Comparison of ENCODE assay signal across 15 cellular contexts in genomic region chr4:1213336-1213995, GRCh38. TPM values are rescaled to one million over a fixed set of nuclear protein-coding genes. Genes with fewer than 3 reads are reported as not detected.
DNase-seq lines count a peak whose midpoint lies in the region; ATAC-seq and TF ChIP-seq lines count a peak whose summit lies in the region.
"Had no signal": no experiment of that assay in that cellular context is flagged by ENCODE, and none has a peak within 500 bp of the region (broad histone marks: within the 10 kb centered on the region; RNA-seq: fewer than 3 reads in every experiment).

No MANE protein-coding gene starts in this region.

- BruUV-seq in IMR-90 (replicated peaks; lab: Mats Ljungman, UMichigan): no TSS peak

- CTCF ChIA-PET in IMR-90 (lab: Yijun Ruan, JAX): no interaction called here

- in situ Hi-C loops in IMR-90 (cut with MboI; ENCODE audit: low sequenced_read_pairs): no loop called here

- H2AFZ ChIP-seq in IMR-90 (replicated peaks; ENCODE audit: low read length, poor library complexity): no peak overlapping the region

- peaks cover 63% of the 10 kb centered on the region for H3K36me3 ChIP-seq in BLaER1
- H3K36me3 ChIP-seq in IMR-90 (ENCODE audit: control insufficient read depth, insufficient read depth, low read length): peaks cover 70% of the 10 kb centered on the region
- H3K36me3 ChIP-seq in esophagus squamous epithelium: peaks cover 16 to 74% (median 44%) of the 10 kb centered on the region in 3 donors
- H3K36me3 ChIP-seq in muscle layer of colon (ENCODE audit: insufficient read depth, low read length): peaks cover 44% of the 10 kb centered on the region
- no peaks in the 10 kb centered on the region for H3K36me3 ChIP-seq in breast epithelium

- WGBS in IMR-90 (ENCODE audit: extremely low coverage in 2 of 2, insufficient read length in 1 of 2), 2 experiments: 96% methylated on average over 5 of the region's 20 CpGs; no CpG with 5 or more reads in 1 of the 2 experiments
- 89 to 100% methylated on average over 3 to 7 of the region's 20 CpGs for WGBS in esophagus squamous epithelium, 2 donors

- no peak for TF ChIP-seq CTCF in IMR-90 (conservative IDR thresholded peaks at IDR 0.05; ENCODE audit: low read depth, low read length)
- TF ChIP-seq CTCF in esophagus squamous epithelium (IDR thresholded peaks at IDR 0.05): no peak
- TF ChIP-seq CTCF in breast epithelium (IDR thresholded peaks at IDR 0.05): no peak

- H4K20me1 ChIP-seq in BLaER1 (peaks cover 100% of the 10 kb centered on the region), IMR-90 (ENCODE audit: insufficient read depth, low read length) (no peaks in the 10 kb centered on the region; the same call in 1 of the 2 replicates)

- peak overlapping the region; percentile 3 for H2AK9ac ChIP-seq in IMR-90 (replicated peaks; ENCODE audit: low read depth, low read length, poor library complexity)

- H2AK5ac ChIP-seq in IMR-90 (ENCODE audit: low read depth, low read length): no peak overlapping the region

- H3K27me3 ChIP-seq in BLaER1 (no peaks in the 10 kb centered on the region), IMR-90 (ENCODE audit: control insufficient read depth, insufficient read depth, low read length) (no peaks in the 10 kb centered on the region), esophagus squamous epithelium (no peaks in the 10 kb centered on the region), muscle layer of colon (ENCODE audit: control insufficient read depth in 1 of 2, insufficient read depth in 2 of 2, low read length in 2 of 2) (no peaks in the 10 kb centered on the region), breast epithelium (no peaks in the 10 kb centered on the region)

- no peak for TF ChIP-seq RAD21 in IMR-90 (IDR thresholded peaks at IDR 0.05; ENCODE audit: low read length)

- ATAC-seq in IMR-90 (ENCODE audit: low read depth): no peak
- ATAC-seq in esophagus mucosa: no peak
- ATAC-seq: SK-N-SH treated with all-trans-retinoic acid at 6 μM for 48 hours had no signal

- H3K9me1 ChIP-seq in IMR-90 (ENCODE audit: insufficient read depth, low read length): peaks cover 18% of the 10 kb centered on the region

- POLR2A ChIA-PET in IMR-90 (lab: Charles Lee; ENCODE audit: unreplicated experiment): no interaction called here

- no peak overlapping the region for H2BK5ac ChIP-seq in IMR-90 (ENCODE audit: low read depth, low read length, poor library complexity, severe bottlenecking)

- no peak overlapping the region for H3K14ac ChIP-seq in IMR-90 (replicated peaks; ENCODE audit: low read depth, low read length)

- H3K23ac ChIP-seq in IMR-90 (ENCODE audit: low read depth, low read length): no peak overlapping the region

- no peak overlapping the region for H4K8ac ChIP-seq in IMR-90 (ENCODE audit: low read depth in 2 of 2, low read length in 2 of 2)

- H2BK15ac ChIP-seq in IMR-90 (ENCODE audit: low read depth, low read length): no peak overlapping the region

- no peak overlapping the region for H3K56ac ChIP-seq in IMR-90 (ENCODE audit: extremely low read depth, insufficient read depth, low read length)

- H3K4ac ChIP-seq in IMR-90 (ENCODE audit: low read depth, low read length): no peak overlapping the region

- no peak overlapping the region for H3K18ac ChIP-seq in IMR-90 (ENCODE audit: low read depth, low read length)

- H3K27ac ChIP-seq in BLaER1 (peak overlapping the region; percentile 20; the same call in 1 of the 2 replicates), IMR-90 (ENCODE audit: insufficient read depth, low read length) (no peak overlapping the region), esophagus squamous epithelium (peak overlapping the region; percentile 15 to 78 (median 70)), muscle layer of colon (ENCODE audit: low read depth, low read length) (peak overlapping the region; percentile 29), breast epithelium (peak overlapping the region in 1 of 2 donors; percentile 10)

- no peak overlapping the region for H2BK120ac ChIP-seq in IMR-90 (ENCODE audit: low read depth, low read length)

- H3K4me3 ChIP-seq in BLaER1 (no peak overlapping the region; the same call in 1 of the 2 replicates), IMR-90 (ENCODE audit: insufficient read depth, low read depth, low read length) (no peak overlapping the region), esophagus squamous epithelium (no peak overlapping the region), muscle layer of colon (ENCODE audit: low read depth in 1 of 2, low read length in 2 of 2) (no peak overlapping the region), breast epithelium (no peak overlapping the region)

- peak overlapping the region; percentile 95 for H3K4me2 ChIP-seq in BLaER1
- H3K4me2 ChIP-seq in IMR-90 (ENCODE audit: low read depth, low read length): no peak overlapping the region

- H3K9me3 ChIP-seq in BLaER1 (no peaks in the 10 kb centered on the region), IMR-90 (ENCODE audit: control insufficient read depth, insufficient read depth, low read length) (no peaks in the 10 kb centered on the region), esophagus squamous epithelium (no peaks in the 10 kb centered on the region), muscle layer of colon (ENCODE audit: low read length) (no peaks in the 10 kb centered on the region), breast epithelium (no peaks in the 10 kb centered on the region)

- intact Hi-C loops in IMR-90 (cut with micrococcal nuclease) (no loop called here), esophagus squamous epithelium (cut with DNase I) (no loop called here), breast epithelium (cut with DNase I; ENCODE audit: low total_unique reads) (loop anchor here (10.0 kb wide), 1 partner anchor 459 kb away; no protein-coding TSS in a partner anchor)

- no peak overlapping the region for H2BK20ac ChIP-seq in IMR-90 (ENCODE audit: low read depth, low read length)

- no peak overlapping the region for H4K5ac ChIP-seq in IMR-90 (ENCODE audit: low read depth, low read length)

- DNase-seq in IMR-90 (no peak), esophagus squamous epithelium (lab: John Stamatoyannopoulos, UW) (no peak), breast epithelium (ENCODE audit: low spot score in 2 of 2) (no peak), EL (no peak)
- DNase-seq: DMS79 treated with DMSO at 0.1 percent for 48 hours, NCI-H1105, NCI-H2081, NCI-H510A treated with DMSO at 0.1 percent for 48 hours, NCI-H82, OCI-M1, SIG-M5 had no signal

- no peak overlapping the region for H4K91ac ChIP-seq in IMR-90 (ENCODE audit: insufficient read depth, low read depth, low read length)

- H3K79me1 ChIP-seq in IMR-90 (ENCODE audit: low read depth in 1 of 2, low read length in 2 of 2): peaks cover 7 to 61% of the 10 kb centered on the region in 2 experiments

- H3K4me1 ChIP-seq in BLaER1: peaks cover 93% of the 10 kb centered on the region
- H3K4me1 ChIP-seq in IMR-90 (ENCODE audit: control insufficient read depth, insufficient read depth, low read length): peaks cover 26% of the 10 kb centered on the region
- H3K4me1 ChIP-seq in esophagus squamous epithelium: peaks cover 76 to 100% (median 86%) of the 10 kb centered on the region in 3 donors
- H3K4me1 ChIP-seq in muscle layer of colon (ENCODE audit: insufficient read depth, low read length): peaks cover 40% of the 10 kb centered on the region
- peaks cover 3 to 5% of the 10 kb centered on the region in 2 donors for H3K4me1 ChIP-seq in breast epithelium

- H3K9ac ChIP-seq in BLaER1 (no peak overlapping the region; the same call in 1 of the 2 replicates), IMR-90 (ENCODE audit: low read depth, low read length) (no peak overlapping the region), muscle layer of colon (ENCODE audit: low read length) (no peak overlapping the region)

- dilution Hi-C loops in IMR-90 (cut with HindIII; ENCODE audit: low sequenced_read_pairs, unreplicated experiment): no loop called here

- TF ChIP-seq POLR2A in IMR-90 (IDR thresholded peaks at IDR 0.05; ENCODE audit: low read depth, low read length): no peak
- TF ChIP-seq POLR2A in esophagus squamous epithelium (IDR thresholded peaks at IDR 0.05): no peak
- no peak for TF ChIP-seq POLR2A in breast epithelium (IDR thresholded peaks at IDR 0.05)

TF ChIP-seq in IMR-90, 13 proteins besides CTCF, POLR2A, EP300 and RAD21 (continues in another document):
- TF ChIP-seq RFX5 (IDR thresholded peaks at IDR 0.05; ENCODE audit: low read depth, low read length) (no peak), CHD1 (IDR thresholded peaks at IDR 0.05; ENCODE audit: low read depth, low read length) (no peak), ELK1 (IDR thresholded peaks at IDR 0.05; ENCODE audit: borderline replicate concordance, low read depth, low read length) (no peak), FOS (IDR thresholded peaks at IDR 0.05; ENCODE audit: low read depth, low read length) (no peak), MAFK (IDR thresholded peaks at IDR 0.05; ENCODE audit: low read depth, low read length) (no peak), MXI1 (IDR thresholded peaks at IDR 0.05; ENCODE audit: borderline replicate concordance, low read depth, low read length) (no peak), CEBPB (IDR thresholded peaks at IDR 0.05; ENCODE audit: low read depth, low read length) (no peak), SMC3 (IDR thresholded peaks at IDR 0.05; ENCODE audit: low read depth, low read length) (no peak)

RNA-seq across cellular contexts. Expression of gene CTBP1, which starts 35.5 kb away (rescaled TPM):
- total RNA-seq in IMR-90 (2012; rRNA removed) (147 TPM in 2 replicates), esophagus squamous epithelium (100 to 1,000 TPM in 3 of 4 donors, 10 to 100 TPM in 1; 72.2 to 121 (median 113) TPM), breast epithelium (100 to 1,000 TPM; 130 to 159 (median 133) TPM), esophagus mucosa (89.4 TPM)
- 212 and 237 TPM in 2 replicates for polyA plus RNA-seq in IMR-90 (2012; rRNA removed)
- polyA plus RNA-seq in IMR-90 (2012; cell fraction: cytosol; rRNA removed): 167 and 315 TPM in 2 replicates
- 377 and 892 TPM in 2 replicates for polyA plus RNA-seq in IMR-90 (2012; cell fraction: nucleus; rRNA removed; ENCODE audit: low replicate concordance)

RNA-seq across cellular contexts. Expression of gene SPON2, which starts 41.1 kb away (rescaled TPM):
- total RNA-seq in IMR-90 (2012; rRNA removed): 21.1 and 21.7 TPM in 2 replicates
- polyA plus RNA-seq in IMR-90 (2012; rRNA removed): 177 and 209 TPM in 2 replicates
- polyA plus RNA-seq in IMR-90 (2012; cell fraction: cytosol; rRNA removed): 208 and 420 TPM in 2 replicates
- 476 and 980 TPM in 2 replicates for polyA plus RNA-seq in IMR-90 (2012; cell fraction: nucleus; rRNA removed; ENCODE audit: low replicate concordance)
- 10 to 100 TPM; 14.5 to 53.4 (median 21.3) TPM for total RNA-seq in esophagus squamous epithelium
- total RNA-seq in breast epithelium: 10 to 100 TPM; 35.3 to 59.4 (median 36.1) TPM
- 9.4 TPM for total RNA-seq in esophagus mucosa
